In the genomic region with DNA sequence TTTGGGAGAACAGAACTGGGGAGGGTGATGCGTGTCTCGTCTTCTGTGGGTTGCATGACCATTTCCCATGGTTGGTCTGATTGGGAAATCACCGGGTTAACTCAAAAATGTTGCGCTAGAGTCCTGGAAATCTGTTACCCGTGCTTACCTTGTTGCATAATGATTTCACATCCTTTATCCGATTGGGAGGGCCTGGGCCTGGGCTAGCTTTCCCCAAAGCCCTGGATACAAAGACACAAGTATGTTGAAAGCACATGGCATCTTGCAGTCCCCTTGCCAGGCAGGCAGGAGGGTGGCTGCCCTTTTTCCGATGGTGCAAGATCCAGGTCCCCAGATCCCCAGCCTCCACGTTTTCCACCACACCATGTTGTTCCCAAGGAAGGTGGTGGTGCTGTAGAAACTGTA, we compare ENCODE assay signal across 1 cellular context.
TF ChIP-seq lines count a peak whose summit lies in the region.

No MANE protein-coding gene starts in this region.

TF ChIP-seq in GM12878, 131 proteins besides CTCF, POLR2A, EP300 and RAD21:
- TF ChIP-seq SMC3 (IDR thresholded peaks at IDR 0.05; ENCODE audit: borderline replicate concordance, low read length) (no peak), PAX5 (IDR thresholded peaks at IDR 0.05; ENCODE audit: borderline replicate concordance, low read depth, low read length) (peak; percentile 5; the same call in 1 of the 2 replicates)
